Comparison of ENCODE assay signal across 8 cellular contexts in genomic region chr19:15449620-15450527, GRCh38. TPM values are rescaled to one million over a fixed set of nuclear protein-coding genes. Genes with fewer than 3 reads are reported as not detected.
A peak's percentile ranks its signal among the peaks of the same experiment; 100 is the strongest.
DNase-seq lines count a peak whose midpoint lies in the region; ATAC-seq and TF ChIP-seq lines count a peak whose summit lies in the region.

WIZ (minus strand) TSS chr19:15449956; CDS start chr19:15448307, 1,649 bp downstream.

- 3 to 6% methylated on average over 29 to 76 of the region's 77 CpGs for WGBS in lung, 2 donors

- no peak for TF ChIP-seq CTCF in lung (IDR thresholded peaks at IDR 0.05; ENCODE audit: control extremely low read depth, extremely low read depth)

- peak within 1 kb of the TSS; percentile 23 for H3K4me3 ChIP-seq in CD8-positive, alpha-beta memory T cell (ENCODE audit: low read length)
- peak within 1 kb of the TSS; percentile 43 for H3K4me3 ChIP-seq in lung

- H3K4me1 Mint-ChIP-seq in CD8-positive, alpha-beta memory T cell: peaks cover 25 to 37% (median 28%) of the 10 kb centered on the region in 3 donors
- peaks cover 33% of the 10 kb centered on the region for H3K4me1 Mint-ChIP-seq in activated CD8-positive, alpha-beta T cell treated with anti-CD3 and anti-CD28 coated beads, Interleukin-2, amount 10 ng/mL, durations not matched to agents 7 days and 5 days (ENCODE audit: low read depth)

- H3K9me3 Mint-ChIP-seq in CD8-positive, alpha-beta memory T cell: no peaks in the 10 kb centered on the region
- no peaks in the 10 kb centered on the region for H3K9me3 Mint-ChIP-seq in activated CD8-positive, alpha-beta T cell treated with anti-CD3 and anti-CD28 coated beads, Interleukin-2, amount 10 ng/mL, durations not matched to agents 7 days and 5 days (ENCODE audit: insufficient read depth)

- H3K36me3 Mint-ChIP-seq in CD8-positive, alpha-beta memory T cell: peaks cover 8 to 43% (median 9%) of the 10 kb centered on the region in 3 donors
- H3K36me3 Mint-ChIP-seq in activated CD8-positive, alpha-beta T cell treated with anti-CD3 and anti-CD28 coated beads, Interleukin-2, amount 10 ng/mL, durations not matched to agents 7 days and 5 days (ENCODE audit: low read depth): peaks cover 54% of the 10 kb centered on the region

- H3K36me3 ChIP-seq in CD8-positive, alpha-beta memory T cell (ENCODE audit: insufficient read depth, low read length): peaks cover 24% of the 10 kb centered on the region
- peaks cover 0 to 8% of the 10 kb centered on the region in 2 donors for H3K36me3 ChIP-seq in lung (ENCODE audit: control insufficient read depth in 2 of 2, insufficient read depth in 2 of 2, low read length in 2 of 2)

- ATAC-seq in GM21737 (IDR thresholded peaks at IDR 0.05; ENCODE audit: unreplicated experiment): peak; percentile 46
- ATAC-seq in activated CD8-positive, alpha-beta T cell treated with anti-CD3 and anti-CD28 coated beads, Interleukin-2, amount 10 ng/mL, durations not matched to agents 7 days and 5 days: peak; percentile 65
- ATAC-seq in lung (ENCODE audit: insufficient read depth, low FRiP score): peak; percentile 42
- ATAC-seq in GM18907 (IDR thresholded peaks at IDR 0.05; ENCODE audit: unreplicated experiment): no peak

- POLR2A ChIA-PET in CD8-positive, alpha-beta memory T cell (lab: Charles Lee): interaction anchor here (0.5 to 1.7 kb wide), 3 partner anchors 14 to 62 kb away, joined by 3 to 7 read pairs (median 6); partner anchors contain the start of gene AKAP8L
- POLR2A ChIA-PET in activated CD8-positive, alpha-beta T cell treated with anti-CD3 and anti-CD28 coated beads, Interleukin-2, amount 10 ng/mL, durations not matched to agents 7 days and 5 days (lab: Charles Lee): interaction anchor here (1.0 to 3.2 kb wide), 3 partner anchors 9 to 31 kb away, joined by 3 to 22 read pairs (median 10); partner anchors contain the start of genes AKAP8L and RASAL3

- DNase-seq in CD8-positive, alpha-beta memory T cell: peak; percentile 76 to 89 (median 85)
- DNase-seq in NCI-H2227 (lab: John Stamatoyannopoulos, UW; ENCODE audit: unreplicated experiment) (peak; percentile 79), lung (ENCODE audit: low spot score) (peak; percentile 87)
- peak; percentile 82 for DNase-seq in activated CD8-positive, alpha-beta T cell treated with anti-CD3 and anti-CD28 coated beads, Interleukin-2, amount 10 ng/mL, durations not matched to agents 7 days and 5 days
- peak; percentile 78 for DNase-seq in effector CD4-positive, alpha-beta T cell
- DNase-seq in stimulated activated CD4-positive, alpha-beta T cell treated with anti-CD3 and anti-CD28 coated beads, Interleukin-4, amount 100 ng/mL, for 48 hours (ENCODE audit: low read depth in 2 of 2): peak; percentile 74 to 81

- peak within 1 kb of the TSS; percentile 27 for H3K27ac ChIP-seq in CD8-positive, alpha-beta memory T cell (ENCODE audit: low read depth, low read length)
- H3K27ac ChIP-seq in lung (ENCODE audit: low read depth in 1 of 2, low read length in 1 of 2): peak within 1 kb of the TSS; percentile 72 to 76

- H3K9me3 ChIP-seq in CD8-positive, alpha-beta memory T cell (ENCODE audit: low read length): no peaks in the 10 kb centered on the region
- no peaks in the 10 kb centered on the region for H3K9me3 ChIP-seq in lung (ENCODE audit: control insufficient read depth in 2 of 2, insufficient read depth in 1 of 2, low read length in 1 of 2)

- H3K27ac Mint-ChIP-seq in CD8-positive, alpha-beta memory T cell: peak within 1 kb of the TSS; percentile 90 to 98 (median 96)
- H3K27ac Mint-ChIP-seq in activated CD8-positive, alpha-beta T cell treated with anti-CD3 and anti-CD28 coated beads, Interleukin-2, amount 10 ng/mL, durations not matched to agents 7 days and 5 days: peak within 1 kb of the TSS; percentile 84

- H3K4me1 ChIP-seq in CD8-positive, alpha-beta memory T cell (ENCODE audit: insufficient read depth, low read length): peaks cover 6% of the 10 kb centered on the region
- peaks cover 5 to 6% of the 10 kb centered on the region in 2 donors for H3K4me1 ChIP-seq in lung (ENCODE audit: control insufficient read depth in 2 of 2, insufficient read depth in 2 of 2, low read length in 2 of 2)

- CTCF ChIA-PET in CD8-positive, alpha-beta memory T cell (lab: Charles Lee): interaction anchor here (0.6 to 4.3 kb wide), 4 partner anchors 9 to 106 kb away, joined by 3 to 23 read pairs (median 12); partner anchors contain the start of gene AKAP8L
- CTCF ChIA-PET in activated CD8-positive, alpha-beta T cell treated with anti-CD3 and anti-CD28 coated beads, Interleukin-2, amount 10 ng/mL, durations not matched to agents 7 days and 5 days (lab: Charles Lee): interaction anchor here (0.7 to 3.7 kb wide), 2 partner anchors 13 to 31 kb away, joined by 3 to 14 read pairs; partner anchors contain the start of gene AKAP8L

- peaks cover 0 to 8% of the 10 kb centered on the region in 2 donors for H3K27me3 Mint-ChIP-seq in CD8-positive, alpha-beta memory T cell
- H3K27me3 Mint-ChIP-seq in activated CD8-positive, alpha-beta T cell treated with anti-CD3 and anti-CD28 coated beads, Interleukin-2, amount 10 ng/mL, durations not matched to agents 7 days and 5 days (ENCODE audit: low read depth): no peaks in the 10 kb centered on the region

- no peaks in the 10 kb centered on the region for H3K27me3 ChIP-seq in CD8-positive, alpha-beta memory T cell (ENCODE audit: insufficient read depth, low read length, poor library complexity, severe bottlenecking)
- no peaks in the 10 kb centered on the region for H3K27me3 ChIP-seq in lung (ENCODE audit: control insufficient read depth, insufficient read depth)

- H3K4me3 Mint-ChIP-seq in CD8-positive, alpha-beta memory T cell: peak within 1 kb of the TSS; percentile 79 to 94 (median 82)
- H3K4me3 Mint-ChIP-seq in activated CD8-positive, alpha-beta T cell treated with anti-CD3 and anti-CD28 coated beads, Interleukin-2, amount 10 ng/mL, durations not matched to agents 7 days and 5 days: peak within 1 kb of the TSS; percentile 64

RNA-seq across cellular contexts. Expression of gene WIZ, which starts in this region (rescaled TPM):
- 10 to 100 TPM; 28.9 to 31.2 TPM for total RNA-seq in CD8-positive, alpha-beta memory T cell
- 1.8 TPM for polyA plus RNA-seq in CD8-positive, alpha-beta memory T cell
- 10 to 100 TPM; 31.6 to 32.7 TPM for total RNA-seq in activated CD8-positive, alpha-beta T cell treated with anti-CD3 and anti-CD28 coated beads, Interleukin-2, amount 10 ng/mL, durations not matched to agents 7 days and 5 days
- total RNA-seq in lung: 10 to 100 TPM; 24.0 to 42.6 TPM
- 10 to 100 TPM; 14.5 to 22.7 TPM for polyA plus RNA-seq in lung
